In genomic region chr3:194283218-194284006, GRCh38 we compare ENCODE assay signal across 1 cellular context.
TF ChIP-seq lines count a peak whose summit lies in the region.

No MANE protein-coding gene starts in this region.

TF ChIP-seq in K562, 482 proteins besides CTCF, POLR2A, EP300 and RAD21 (continued from another document):
- no peak for TF ChIP-seq CAMTA2 (CRISPR knock-in tag; conservative IDR thresholded peaks at IDR 0.05)
- TF ChIP-seq, protein P1, sequence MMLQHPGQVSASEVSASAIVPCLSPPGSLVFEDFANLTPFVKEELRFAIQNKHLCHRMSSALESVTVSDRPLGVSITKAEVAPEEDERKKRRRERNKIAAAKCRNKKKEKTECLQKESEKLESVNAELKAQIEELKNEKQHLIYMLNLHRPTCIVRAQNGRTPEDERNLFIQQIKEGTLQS (IDR thresholded peaks at IDR 0.05) = no peak
- TF ChIP-seq, protein P1 (CRISPR knock-in tag; conservative IDR thresholded peaks at IDR 0.05) = no peak
TF ChIP-seq in K562: peak in this region for 0.
